Comparison of ENCODE assay signal across 8 cellular contexts in genomic region chr10:98446121-98446655, GRCh38. TPM values are rescaled to one million over a fixed set of nuclear protein-coding genes. Genes with fewer than 3 reads are reported as not detected.
DNase-seq lines count a peak whose midpoint lies in the region; TF ChIP-seq lines count a peak whose summit lies in the region.

No MANE protein-coding gene starts in this region.

- DNase-seq in GM13977 (ENCODE audit: low spot score) (peak; percentile 48), MM.1S (peak; percentile 39), glutamatergic neuron (peak; percentile 49), ovary (peak; percentile 36 to 69 (median 58)), NCI-H1694 treated with DMSO at 0.1 percent for 48 hours (lab: John Stamatoyannopoulos, UW) (no peak), NCI-H1417 treated with DMSO at 0.1 percent for 48 hours (lab: John Stamatoyannopoulos, UW) (no peak)
- peak; percentile 43 for DNase-seq in activated naive CD4-positive, alpha-beta T cell treated with anti-CD3 and anti-CD28 coated beads, Interleukin-2, amount 10 ng/mL, durations not matched to agents 7 days and 5 days

- H3K9me3 Mint-ChIP-seq in activated naive CD4-positive, alpha-beta T cell treated with anti-CD3 and anti-CD28 coated beads, Interleukin-2, amount 10 ng/mL, durations not matched to agents 7 days and 5 days = no peaks in the 10 kb centered on the region
- H3K9me3 Mint-ChIP-seq in glutamatergic neuron (ENCODE audit: unreplicated experiment) = peaks cover 9% of the 10 kb centered on the region

- CTCF ChIA-PET in HEK293 (lab: Yijun Ruan, JAX) = interaction anchor here (0.9 to 1.4 kb wide), 2 partner anchors 14 to 20 kb away, joined by 3 read pairs; no protein-coding TSS in a partner anchor
- CTCF ChIA-PET in activated naive CD4-positive, alpha-beta T cell treated with anti-CD3 and anti-CD28 coated beads, Interleukin-2, amount 10 ng/mL, durations not matched to agents 7 days and 5 days (lab: Charles Lee) = interaction anchor here (1.8 kb wide), 1 partner anchor 21 kb away, joined by 4 read pairs; no protein-coding TSS in a partner anchor

- TF ChIP-seq EP300 in ovary (IDR thresholded peaks at IDR 0.05) = no peak

- H3K9me3 ChIP-seq in HEK293 (ENCODE audit: control insufficient read depth, insufficient read depth, low read depth, low read length) = no peaks in the 10 kb centered on the region
- no peaks in the 10 kb centered on the region for H3K9me3 ChIP-seq in MM.1S (replicated peaks; ENCODE audit: insufficient read depth, low read length)
- H3K9me3 ChIP-seq in ovary = no peaks in the 10 kb centered on the region

- POLR2A ChIA-PET in HEK293 (lab: Yijun Ruan, JAX) = interaction anchor here (1.7 kb wide), 1 partner anchor 14 kb away, joined by 5 read pairs; no protein-coding TSS in a partner anchor

- H3F3A ChIP-seq in MM.1S (ENCODE audit: insufficient read depth, low read length) = no peaks in the 10 kb centered on the region

- 1 to 3% (median 1%) methylated on average over 26 to 28 of the region's 28 CpGs for WGBS in ovary, 3 donors

- H3K4me2 ChIP-seq in MM.1S (ENCODE audit: low read depth, low read length) = peak overlapping the region; percentile 93

- H3K27ac ChIP-seq in HEK293 (ENCODE audit: extremely low read depth, low read depth, low read length) (no peak overlapping the region; the same call in 1 of the 2 replicates), MM.1S (ENCODE audit: low read length) (peak overlapping the region; percentile 69), ovary (peak overlapping the region; percentile 88 to 92)

- H3K9me2 ChIP-seq in MM.1S (replicated peaks; ENCODE audit: insufficient read depth, low read length) = no peaks in the 10 kb centered on the region

- peaks cover 43% of the 10 kb centered on the region for H3K79me2 ChIP-seq in MM.1S (ENCODE audit: low read length)

- peak overlapping the region; percentile 100 for H2AFZ ChIP-seq in MM.1S (ENCODE audit: low read length)

- in situ Hi-C loops in GM13977 (cut with MboI; ENCODE audit: low pct_unique_long_range_greater_than_20kb, low sequenced_read_pairs, unreplicated experiment) = no loop called here

- peaks cover 12 to 46% of the 10 kb centered on the region in 2 experiments for H3K36me3 ChIP-seq in HEK293 (ENCODE audit: control insufficient read depth in 2 of 2, insufficient read depth in 1 of 2, low read length in 2 of 2)
- H3K36me3 ChIP-seq in MM.1S (replicated peaks; ENCODE audit: insufficient read depth, low read length) = peaks cover 4% of the 10 kb centered on the region; the same call in 1 of the 2 replicates
- no peaks in the 10 kb centered on the region for H3K36me3 ChIP-seq in ovary

- no peak for TF ChIP-seq POLR2A in ovary (IDR thresholded peaks at IDR 0.05)

- H3K27me3 ChIP-seq in MM.1S (replicated peaks; ENCODE audit: insufficient read depth, low read length) (no peaks in the 10 kb centered on the region), ovary (no peaks in the 10 kb centered on the region)

- H3K27me3 Mint-ChIP-seq in activated naive CD4-positive, alpha-beta T cell treated with anti-CD3 and anti-CD28 coated beads, Interleukin-2, amount 10 ng/mL, durations not matched to agents 7 days and 5 days = peaks cover 19% of the 10 kb centered on the region
- H3K27me3 Mint-ChIP-seq in glutamatergic neuron (ENCODE audit: unreplicated experiment) = peaks cover 2% of the 10 kb centered on the region

- peaks cover 42% of the 10 kb centered on the region for H3K4me1 Mint-ChIP-seq in activated naive CD4-positive, alpha-beta T cell treated with anti-CD3 and anti-CD28 coated beads, Interleukin-2, amount 10 ng/mL, durations not matched to agents 7 days and 5 days
- peaks cover 21% of the 10 kb centered on the region for H3K4me1 Mint-ChIP-seq in glutamatergic neuron (ENCODE audit: low read depth, unreplicated experiment)

- H3K36me3 Mint-ChIP-seq in activated naive CD4-positive, alpha-beta T cell treated with anti-CD3 and anti-CD28 coated beads, Interleukin-2, amount 10 ng/mL, durations not matched to agents 7 days and 5 days = peaks cover 29% of the 10 kb centered on the region
- no peaks in the 10 kb centered on the region for H3K36me3 Mint-ChIP-seq in glutamatergic neuron (ENCODE audit: unreplicated experiment)

- peak overlapping the region; percentile 89 for H3K4me3 ChIP-seq in HEK293 (ENCODE audit: low read depth, low read length)
- H3K4me3 ChIP-seq in MM.1S (ENCODE audit: low read length) = peak overlapping the region; percentile 88
- H3K4me3 ChIP-seq in ovary = peak overlapping the region; percentile 82

- peak overlapping the region; percentile 93 for H3K4me3 Mint-ChIP-seq in activated naive CD4-positive, alpha-beta T cell treated with anti-CD3 and anti-CD28 coated beads, Interleukin-2, amount 10 ng/mL, durations not matched to agents 7 days and 5 days
- peak overlapping the region; percentile 75 for H3K4me3 Mint-ChIP-seq in glutamatergic neuron (ENCODE audit: unreplicated experiment)

- H3K4me1 ChIP-seq in HEK293 (ENCODE audit: control insufficient read depth, insufficient read depth, low read length) (no peaks in the 10 kb centered on the region), MM.1S (ENCODE audit: low read length) (peaks cover 9% of the 10 kb centered on the region; the same call in 1 of the 2 replicates), ovary (ENCODE audit: insufficient read depth) (peaks cover 4% of the 10 kb centered on the region)

- no peak for TF ChIP-seq CTCF in GM13977 (IDR thresholded peaks at IDR 0.05; ENCODE audit: extremely low read depth, insufficient read depth, missing control alignments)
- no peak for TF ChIP-seq CTCF in HEK293 (tag by site-specific recombination; IDR thresholded peaks at IDR 0.05)
- TF ChIP-seq CTCF in MM.1S (IDR thresholded peaks at IDR 0.05; ENCODE audit: low read length) = no peak
- TF ChIP-seq CTCF in glutamatergic neuron (IDR thresholded peaks at IDR 0.05; ENCODE audit: partially characterized antibody, unreplicated experiment) = no peak
- no peak for TF ChIP-seq CTCF in ovary (IDR thresholded peaks at IDR 0.05)

- H3K27ac Mint-ChIP-seq in activated naive CD4-positive, alpha-beta T cell treated with anti-CD3 and anti-CD28 coated beads, Interleukin-2, amount 10 ng/mL, durations not matched to agents 7 days and 5 days = peak overlapping the region; percentile 89
- H3K27ac Mint-ChIP-seq in glutamatergic neuron (ENCODE audit: unreplicated experiment) = peak overlapping the region; percentile 12

- intact Hi-C loops in ovary (cut with DNase I) = no loop called here

- H4K20me1 ChIP-seq in MM.1S (ENCODE audit: insufficient read depth, low read length) = no peaks in the 10 kb centered on the region

- H3K9ac ChIP-seq in MM.1S (ENCODE audit: low read length) = peak overlapping the region; percentile 92

TF ChIP-seq in HEK293, 187 proteins besides CTCF, POLR2A, EP300 and RAD21:
- TF ChIP-seq OVOL3 (tag by site-specific recombination; IDR thresholded peaks at IDR 0.05) (no peak), ZNF830 (tag by site-specific recombination; IDR thresholded peaks at IDR 0.05; ENCODE audit: low read depth) (no peak), IKZF3 (tag by site-specific recombination; IDR thresholded peaks at IDR 0.05) (0 out of 2 replicates have a peak, but pooled peaks have one; percentile 31), PRDM10 (tag by site-specific recombination; IDR thresholded peaks at IDR 0.05) (0 out of 2 replicates have a peak, but pooled peaks have one; percentile 12), ZNF48 (tag by site-specific recombination; IDR thresholded peaks at IDR 0.05) (no peak), SCRT2 (tag by site-specific recombination; IDR thresholded peaks at IDR 0.05) (no peak), ZBTB6 (tag by site-specific recombination; IDR thresholded peaks at IDR 0.05) (peak; percentile 34; the same call in 1 of the 2 replicates)

RNA-seq across cellular contexts. Expression of gene HPS1, which starts 0.5 kb away (rescaled TPM):
- 34.4 TPM for total RNA-seq in glutamatergic neuron (ENCODE audit: unreplicated experiment)
- 10 to 100 TPM; 32.1 to 56.8 (median 44.0) TPM for total RNA-seq in ovary
- polyA plus RNA-seq in ovary = 10 to 100 TPM; 33.0 to 36.3 TPM

RNA-seq across cellular contexts. Expression of gene PYROXD2, which starts 31.2 kb away (rescaled TPM):
- total RNA-seq in glutamatergic neuron (ENCODE audit: unreplicated experiment) (5.5 TPM), ovary (10 to 100 TPM in 5 of 7 donors, 1 to 10 TPM in 2; 4.6 to 14.1 (median 10.3) TPM)
- 1 to 10 TPM; 8.8 to 8.9 TPM for polyA plus RNA-seq in ovary

Comparison
In these comparisons a context has a peak if more than half of its experiments do, and no peak if none do; other contexts are left out.
1. DNase-seq: peak in GM13977 (single experiment), MM.1S (single experiment), activated naive CD4-positive, alpha-beta T cell treated with anti-CD3 and anti-CD28 coated beads, Interleukin-2, amount 10 ng/mL, durations not matched to agents 7 days and 5 days (single experiment), glutamatergic neuron (single experiment) and ovary (5 of 5); none in NCI-H1694 treated with DMSO at 0.1 percent for 48 hours (single experiment) and NCI-H1417 treated with DMSO at 0.1 percent for 48 hours (single experiment).
2. Peak in every context shown above with its lines, with median percentiles within 50 percentile points of each other: H3K4me3 ChIP-seq.